In genomic region chr9:124133752-124134151, GRCh38 we compare ENCODE assay signal across 10 cellular contexts.
DNase-seq lines count a peak whose midpoint lies in the region; ATAC-seq, FAIRE-seq and TF ChIP-seq lines count a peak whose summit lies in the region.
"Had no signal": no experiment of that assay in that cellular context is flagged by ENCODE, and none has a peak within 500 bp of the region (broad histone marks: within the 10 kb centered on the region; RNA-seq: fewer than 3 reads in every experiment).

No MANE protein-coding gene starts in this region.

- 81% methylated on average over 5 of the region's 6 CpGs for WGBS in GM12878 (ENCODE audit: insufficient coverage, insufficient replicate concordance, low lambda C conversion rate, missing lambda C conversion rate)
- WGBS in mesenchymal stem cell = 40% methylated on average over 5 of the region's 6 CpGs

- no peak for TF ChIP-seq POLR2A in GM12878 (IDR thresholded peaks at IDR 0.05; ENCODE audit: low read depth, low read length)

- intact Hi-C loops in GM12878 (cut with micrococcal nuclease; ENCODE audit: unreplicated experiment) = no loop called here

- H3K36me3 ChIP-seq in Loucy (ENCODE audit: insufficient read depth, low read length) (no peaks in the 10 kb centered on the region), GM12878 (ENCODE audit: control insufficient read depth in 2 of 2, insufficient read depth in 2 of 2, low read length in 1 of 2) (no peaks in the 10 kb centered on the region), mesenchymal stem cell (ENCODE audit: control insufficient read depth in 1 of 2, insufficient read depth in 2 of 2, low read depth in 1 of 2, low read length in 2 of 2) (no peaks in the 10 kb centered on the region)

- H2BK5ac ChIP-seq in mesenchymal stem cell (ENCODE audit: low read depth, low read length, poor library complexity, severe bottlenecking) = no peak overlapping the region

- FAIRE-seq in GM12878 (lab: Jason Lieb, UNC) (no peak), GM19239 (lab: Jason Lieb, UNC) (no peak)
- FAIRE-seq: A204.1, frontal cortex had no signal

- H4K20me1 ChIP-seq in Loucy (ENCODE audit: insufficient read depth, low read length, poor library complexity, severe bottlenecking) = no peaks in the 10 kb centered on the region
- H4K20me1 ChIP-seq in GM12878 (ENCODE audit: control insufficient read depth, insufficient read depth) = no peaks in the 10 kb centered on the region

- H3K27me3 ChIP-seq in Loucy (ENCODE audit: insufficient read depth, low read length, poor library complexity, severe bottlenecking) (no peaks in the 10 kb centered on the region), GM12878 (replicated peaks in 1 of 2; ENCODE audit: control insufficient read depth in 2 of 2, insufficient read depth in 2 of 2, low read length in 1 of 2) (no peaks in the 10 kb centered on the region), mesenchymal stem cell (ENCODE audit: control insufficient read depth in 1 of 2, insufficient read depth in 1 of 2, low read length in 2 of 2) (no peaks in the 10 kb centered on the region)

- no peak overlapping the region for H3K23ac ChIP-seq in mesenchymal stem cell (ENCODE audit: low read length in 2 of 2)

- no peak overlapping the region for H3K14ac ChIP-seq in mesenchymal stem cell (ENCODE audit: low read length in 2 of 2)

- H3K9ac ChIP-seq in Loucy (ENCODE audit: low read depth, low read length, poor library complexity, severe bottlenecking) (no peak overlapping the region), GM12878 (ENCODE audit: control insufficient read depth, insufficient read depth, low read length) (no peak overlapping the region), mesenchymal stem cell (ENCODE audit: low read length) (no peak overlapping the region)

- H3K4ac ChIP-seq in mesenchymal stem cell (ENCODE audit: low read depth in 1 of 2, low read length in 2 of 2) = no peak overlapping the region

- H2BK12ac ChIP-seq in mesenchymal stem cell (ENCODE audit: low read length in 2 of 2) = no peak overlapping the region

- H3K9me3 ChIP-seq in Loucy (ENCODE audit: insufficient read depth, low read depth, low read length) (no peaks in the 10 kb centered on the region), GM12878 (replicated peaks; ENCODE audit: control insufficient read depth, insufficient read depth, low read length) (no peaks in the 10 kb centered on the region), mesenchymal stem cell (ENCODE audit: control insufficient read depth, low read length) (no peaks in the 10 kb centered on the region)

- RAD21 ChIA-PET in GM12878 (lab: Charles Lee; ENCODE audit: unreplicated experiment) = interaction anchor here (0.5 to 3.1 kb wide), 5 partner anchors 63 to 283 kb away, joined by 3 to 18 read pairs (median 4); no protein-coding TSS in a partner anchor

- peak; percentile 29 for ATAC-seq in GM12878

- no peak overlapping the region for H2BK120ac ChIP-seq in mesenchymal stem cell (ENCODE audit: low read depth, low read length)

- H3F3A ChIP-seq in Loucy (ENCODE audit: low read depth) = no peaks in the 10 kb centered on the region

- SMC1A ChIA-PET in GM12878 (lab: Charles Lee; ENCODE audit: uncharacterized antibody, unreplicated experiment) = interaction anchor here (0.6 to 1.5 kb wide), 7 partner anchors 63 to 159 kb away, joined by 3 to 5 read pairs (median 3); no protein-coding TSS in a partner anchor

- no peak for TF ChIP-seq EP300 in GM12878 (IDR thresholded peaks at IDR 0.05; ENCODE audit: borderline replicate concordance in 1 of 2, control insufficient read depth in 1 of 2, low read depth in 2 of 2, low read length in 2 of 2)

- no peak overlapping the region for H3K18ac ChIP-seq in mesenchymal stem cell (ENCODE audit: low read depth in 1 of 2, low read length in 2 of 2)

- DNase-seq in NCI-H2081 (lab: John Stamatoyannopoulos, UW) (peak; percentile 4 to 17), NCI-H2081 treated with DMSO at 0.1 percent for 48 hours (lab: John Stamatoyannopoulos, UW) (no peak), GM12878 (ENCODE audit: low read depth, low spot score) (no peak), mesenchymal stem cell (peak; percentile 38), GM19239 (ENCODE audit: insufficient read length, low spot score) (no peak), NK-92 (lab: John Stamatoyannopoulos, UW; ENCODE audit: unreplicated experiment) (no peak), amniotic stem cell (lab: John Stamatoyannopoulos, UW) (no peak)

- TF ChIP-seq CTCF in Loucy (conservative IDR thresholded peaks at IDR 0.05; ENCODE audit: low read length) (peak; percentile 51), GM12878 (IDR thresholded peaks at IDR 0.05 in 2 of 3, conservative IDR thresholded peaks at IDR 0.05 in 1 of 3; ENCODE audit: control insufficient read depth in 2 of 3, extremely low read depth in 1 of 3, insufficient read depth in 1 of 3, low read depth in 3 of 3, low read length in 3 of 3) (peak; percentile 27 to 63 (median 31); a peak in 4 of 6 replicates)

- no peaks in the 10 kb centered on the region for H3K9me2 ChIP-seq in Loucy (replicated peaks; ENCODE audit: low read depth, low read length)

- no peak overlapping the region for H4K91ac ChIP-seq in mesenchymal stem cell (ENCODE audit: low read length)

- no peaks in the 10 kb centered on the region for H3K79me1 ChIP-seq in mesenchymal stem cell (replicated peaks; ENCODE audit: low read length, poor library complexity, severe bottlenecking)

- CTCF ChIA-PET in GM12878 (lab: Yijun Ruan, JAX) = interaction anchor here (0.6 to 3.0 kb wide), 13 partner anchors 11 to 403 kb away, joined by 3 to 15 read pairs (median 3); no protein-coding TSS in a partner anchor

- peak; percentile 46 for TF ChIP-seq RAD21 in GM12878 (IDR thresholded peaks at IDR 0.05; ENCODE audit: insufficient read depth, low read depth, low read length)

- H2AFZ ChIP-seq in Loucy (ENCODE audit: low read length) (no peak overlapping the region), GM12878 (ENCODE audit: control insufficient read depth, low read depth, low read length) (no peak overlapping the region), mesenchymal stem cell (ENCODE audit: low read depth, low read length) (no peak overlapping the region)

- POLR2A ChIA-PET in GM12878 (lab: Charles Lee) = interaction anchor here (0.7 to 0.9 kb wide), 2 partner anchors 124 to 130 kb away, joined by 3 read pairs; partner anchors contain the start of gene NEK6

- H3K4me2 ChIP-seq in Loucy (ENCODE audit: low read depth, low read length, poor library complexity, severe bottlenecking) (no peak overlapping the region), GM12878 (ENCODE audit: control insufficient read depth, insufficient read depth) (no peak overlapping the region), mesenchymal stem cell (ENCODE audit: low read length, poor library complexity, severe bottlenecking) (no peak overlapping the region)

- H4K8ac ChIP-seq in mesenchymal stem cell (ENCODE audit: low read length) = no peak overlapping the region

- BruUV-seq in GM12878 (replicated peaks; lab: Mats Ljungman, UMichigan) = no TSS peak

- no peak overlapping the region for H2AK5ac ChIP-seq in mesenchymal stem cell (ENCODE audit: low read length, severe bottlenecking)

- in situ Hi-C loops in GM12878 (cut with MboI) = loop anchor here (25.0 kb wide), 1 partner anchor 154 kb away; no protein-coding TSS in a partner anchor

- no peak overlapping the region for H3K4me3 ChIP-seq in Loucy (ENCODE audit: low read length, poor library complexity, severe bottlenecking)
- no peak overlapping the region for H3K4me3 ChIP-seq in GM12878
- H3K4me3 ChIP-seq in mesenchymal stem cell (ENCODE audit: insufficient read depth in 1 of 2, low read depth in 1 of 2, low read length in 2 of 2) = no peak overlapping the region

- H3K4me1 ChIP-seq in Loucy (ENCODE audit: insufficient read depth, low read length, poor library complexity, severe bottlenecking) = no peaks in the 10 kb centered on the region
- H3K4me1 ChIP-seq in GM12878 (ENCODE audit: control insufficient read depth, insufficient read depth, low read length) = peaks cover 21% of the 10 kb centered on the region
- peaks cover 12% of the 10 kb centered on the region for H3K4me1 ChIP-seq in mesenchymal stem cell (ENCODE audit: control insufficient read depth, insufficient read depth, low read depth, low read length)

- H2BK15ac ChIP-seq in mesenchymal stem cell (ENCODE audit: low read depth, poor library complexity, severe bottlenecking) = no peak overlapping the region

- H3K27ac ChIP-seq in GM12878 (ENCODE audit: control insufficient read depth, insufficient read depth) (no peak overlapping the region), mesenchymal stem cell (ENCODE audit: low read length, poor library complexity, severe bottlenecking) (no peak overlapping the region)

- H3K79me2 ChIP-seq in Loucy (ENCODE audit: insufficient read depth, low read length) (no peaks in the 10 kb centered on the region), GM12878 (ENCODE audit: control insufficient read depth, insufficient read depth, low read length) (peaks cover 5% of the 10 kb centered on the region)

TF ChIP-seq in GM12878, 131 proteins besides CTCF, POLR2A, EP300 and RAD21:
- TF ChIP-seq IKZF1 (conservative IDR thresholded peaks at IDR 0.05) (0 out of 2 replicates have a peak, but pooled peaks have one; percentile 19), CHD1 (IDR thresholded peaks at IDR 0.05; ENCODE audit: low read depth, low read length) (no peak), SMC3 (IDR thresholded peaks at IDR 0.05; ENCODE audit: borderline replicate concordance, low read length) (peak; percentile 37; the same call in 1 of the 2 replicates), SMARCA5 (IDR thresholded peaks at IDR 0.05) (no peak), RELA (IDR thresholded peaks at IDR 0.05; ENCODE audit: borderline replicate concordance, partially characterized antibody) (no peak)
TF ChIP-seq in GM12878: peak in this region for 2.

Comparison
In these comparisons a context has a peak if more than half of its experiments do, and no peak if none do; other contexts are left out.
1. DNase-seq: peak in NCI-H2081 (2 of 2) and mesenchymal stem cell (single experiment); none in NCI-H2081 treated with DMSO at 0.1 percent for 48 hours (single experiment), GM12878 (single experiment), GM19239 (single experiment), NK-92 (single experiment) and amniotic stem cell (single experiment).